ENCODE assay signal across 8 cellular contexts in the genomic region with DNA sequence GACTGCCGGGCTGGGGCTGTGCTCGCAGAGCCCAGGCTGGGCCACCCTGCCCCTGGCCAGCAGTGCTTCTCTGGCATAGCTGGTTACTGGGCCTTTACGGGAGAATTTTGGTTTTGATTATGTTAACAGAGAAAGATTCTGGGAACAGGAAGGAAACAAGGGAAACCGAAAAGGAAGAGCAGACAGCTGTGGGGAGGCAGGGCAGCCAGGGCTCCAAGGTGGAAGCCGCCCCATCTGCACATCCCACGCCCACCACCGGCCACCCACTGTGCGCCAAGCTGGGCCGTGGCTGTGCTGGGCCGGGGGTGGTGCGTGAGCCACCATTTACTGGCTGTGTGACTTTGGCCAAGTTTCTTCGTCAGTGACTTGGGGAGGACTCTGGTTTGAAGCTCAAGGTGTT. TPM values are rescaled to one million over a fixed set of nuclear protein-coding genes. Genes with fewer than 3 reads are reported as not detected.
DNase-seq lines count a peak whose midpoint lies in the region; ATAC-seq and TF ChIP-seq lines count a peak whose summit lies in the region.

No MANE protein-coding gene starts in this region.

- TF ChIP-seq CTCF in ascending aorta (IDR thresholded peaks at IDR 0.05) (no peak), WERI-Rb-1 (IDR thresholded peaks at IDR 0.05; ENCODE audit: low read depth, low read length) (no peak)

- intact Hi-C loops in ascending aorta (cut with DNase I), result no loop called here

- H3K27me3 ChIP-seq in BLaER1 treated with 17β-estradiol and CSF1 and Interleukin-3, amounts not matched to agents 10 nM and 100 nM, result peaks cover 0 to 15% (median 13%) of the 10 kb centered on the region in 11 experiments; a peak in 14 of 22 replicates
- H3K27me3 ChIP-seq in ascending aorta (no peaks in the 10 kb centered on the region), mucosa of stomach (ENCODE audit: control insufficient read depth, insufficient read depth, low read length) (no peaks in the 10 kb centered on the region), WERI-Rb-1 (ENCODE audit: insufficient read depth, low read depth, severe bottlenecking) (no peaks in the 10 kb centered on the region)

- H3K4me2 ChIP-seq in BLaER1 treated with 17β-estradiol and CSF1 and Interleukin-3, amounts not matched to agents 10 nM and 100 nM, result peak overlapping the region; percentile 89 to 100 (median 98)

- H3K9ac ChIP-seq in BLaER1 treated with 17β-estradiol and CSF1 and Interleukin-3, amounts not matched to agents 10 nM and 100 nM, result peak overlapping the region; percentile 77 to 96 (median 90)
- peak overlapping the region; percentile 57 for H3K9ac ChIP-seq in mucosa of stomach (ENCODE audit: low read length)

- peak overlapping the region; percentile 46 to 85 (median 74) for H3K4me3 ChIP-seq in BLaER1 treated with 17β-estradiol and CSF1 and Interleukin-3, amounts not matched to agents 10 nM and 100 nM
- peak overlapping the region; percentile 21 to 49 for H3K4me3 ChIP-seq in ascending aorta
- H3K4me3 ChIP-seq in mucosa of stomach (ENCODE audit: low read length), result peak overlapping the region; percentile 22
- no peak overlapping the region for H3K4me3 ChIP-seq in WERI-Rb-1 (ENCODE audit: low read depth, low read length)

- peaks cover 0 to 60% (median 29%) of the 10 kb centered on the region in 11 experiments; a peak in 14 of 22 replicates for H3K36me3 ChIP-seq in BLaER1 treated with 17β-estradiol and CSF1 and Interleukin-3, amounts not matched to agents 10 nM and 100 nM
- H3K36me3 ChIP-seq in ascending aorta (no peaks in the 10 kb centered on the region), mucosa of stomach (ENCODE audit: control insufficient read depth, insufficient read depth, low read length) (no peaks in the 10 kb centered on the region), WERI-Rb-1 (no peaks in the 10 kb centered on the region)

- peaks cover 41 to 95% (median 53%) of the 10 kb centered on the region in 11 experiments for H4K20me1 ChIP-seq in BLaER1 treated with 17β-estradiol and CSF1 and Interleukin-3, amounts not matched to agents 10 nM and 100 nM

- peak; percentile 14 for ATAC-seq in HG02642 (IDR thresholded peaks at IDR 0.05; ENCODE audit: poor library complexity, unreplicated experiment)
- no peak for ATAC-seq in HG02588 (IDR thresholded peaks at IDR 0.05; ENCODE audit: unreplicated experiment)
- ATAC-seq in HG02970 (IDR thresholded peaks at IDR 0.05; ENCODE audit: low FRiP score, unreplicated experiment), result no peak

- H3K4me1 ChIP-seq in BLaER1 treated with 17β-estradiol and CSF1 and Interleukin-3, amounts not matched to agents 10 nM and 100 nM, result peaks cover 84 to 93% (median 89%) of the 10 kb centered on the region in 10 experiments
- H3K4me1 ChIP-seq in ascending aorta (peaks cover 4 to 5% of the 10 kb centered on the region in 2 donors), mucosa of stomach (ENCODE audit: control insufficient read depth, insufficient read depth, low read length) (peaks cover 60% of the 10 kb centered on the region)

- peaks cover 0 to 18% (median 7%) of the 10 kb centered on the region in 11 experiments; a peak in 7 of 22 replicates for H3K9me3 ChIP-seq in BLaER1 treated with 17β-estradiol and CSF1 and Interleukin-3, amounts not matched to agents 10 nM and 100 nM (replicated peaks in 1 of 11)
- H3K9me3 ChIP-seq in ascending aorta (peaks cover 0 to 9% of the 10 kb centered on the region in 2 donors), mucosa of stomach (ENCODE audit: control insufficient read depth, low read length) (no peaks in the 10 kb centered on the region), WERI-Rb-1 (ENCODE audit: severe bottlenecking) (peaks cover 6% of the 10 kb centered on the region)

- H3K27ac ChIP-seq in BLaER1 treated with 17β-estradiol and CSF1 and Interleukin-3, amounts not matched to agents 10 nM and 100 nM, result peak overlapping the region in 10 of 11 experiments; percentile 76 to 99 (median 94); a peak in 20 of 22 replicates
- H3K27ac ChIP-seq in ascending aorta (peak overlapping the region in 1 of 2 donors; percentile 72), WERI-Rb-1 (no peak overlapping the region)

- no peak for DNase-seq in ascending aorta (ENCODE audit: low spot score in 2 of 2)
- no peak for DNase-seq in WERI-Rb-1
- DNase-seq in NCI-H1694 treated with DMSO at 0.1 percent for 48 hours (lab: John Stamatoyannopoulos, UW), result no peak

RNA-seq across cellular contexts. Expression of gene SH3BP2, which starts 20.1 kb away (rescaled TPM):
- total RNA-seq in ascending aorta, result 70.6 TPM

RNA-seq across cellular contexts. Expression of gene ADD1, which starts 30.7 kb away (rescaled TPM):
- 261 TPM for total RNA-seq in ascending aorta

RNA-seq across cellular contexts. Expression of gene TNIP2, which starts 56.8 kb away (rescaled TPM):
- 65.6 TPM for total RNA-seq in ascending aorta
